In the genomic region with DNA sequence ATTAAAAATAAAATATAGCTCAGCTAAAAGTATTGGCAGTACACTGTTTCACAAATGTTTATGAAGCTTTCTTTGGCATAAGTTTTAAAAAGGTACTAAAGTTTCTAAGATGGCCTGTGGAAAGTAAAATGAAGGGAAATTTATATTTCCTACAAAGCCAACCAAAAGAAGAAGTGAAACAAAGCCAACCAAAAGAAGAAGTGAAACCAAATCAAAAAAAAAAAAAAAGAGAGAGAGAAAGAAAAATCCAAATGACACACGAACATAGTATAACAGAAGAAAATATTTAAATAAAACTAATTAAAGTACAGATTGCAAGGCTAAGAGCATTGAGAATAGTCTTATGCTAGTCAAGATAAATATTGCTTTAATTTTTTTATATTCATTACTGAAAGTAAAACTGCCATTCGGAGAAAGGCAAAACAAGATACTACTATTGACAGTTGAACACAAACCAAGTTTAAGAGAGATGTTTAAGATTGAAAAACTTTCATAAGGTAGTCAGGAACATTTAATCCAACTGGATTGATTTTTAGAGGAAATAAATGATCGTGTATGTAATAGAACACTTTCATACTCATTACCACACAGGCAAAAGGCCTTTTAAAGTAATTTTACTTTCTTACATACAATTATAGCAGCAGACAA, we compare ENCODE assay signal across 15 cellular contexts. TPM values are rescaled to one million over a fixed set of nuclear protein-coding genes. Genes with fewer than 3 reads are reported as not detected.
DNase-seq lines count a peak whose midpoint lies in the region; ATAC-seq and TF ChIP-seq lines count a peak whose summit lies in the region.
"Had no signal": no experiment of that assay in that cellular context is flagged by ENCODE, and none has a peak within 500 bp of the region (broad histone marks: within the 10 kb centered on the region; RNA-seq: fewer than 3 reads in every experiment).

No MANE protein-coding gene starts in this region.

- TF ChIP-seq CTCF in GM20000 (IDR thresholded peaks at IDR 0.05; ENCODE audit: extremely low read depth, missing control alignments): no peak
- TF ChIP-seq CTCF in neural progenitor cell (IDR thresholded peaks at IDR 0.05): no peak

- CTCF ChIA-PET in naive thymus-derived CD4-positive, alpha-beta T cell (lab: Charles Lee): no interaction called here

- H3K27me3 Mint-ChIP-seq in neural progenitor cell (ENCODE audit: insufficient read depth, low read depth): no peaks in the 10 kb centered on the region
- no peaks in the 10 kb centered on the region for H3K27me3 Mint-ChIP-seq in naive thymus-derived CD4-positive, alpha-beta T cell

- H4K20me1 ChIP-seq in neural progenitor cell (ENCODE audit: low read depth): no peaks in the 10 kb centered on the region

- no peak overlapping the region for H3K4me3 Mint-ChIP-seq in neural progenitor cell
- no peak overlapping the region for H3K4me3 Mint-ChIP-seq in naive thymus-derived CD4-positive, alpha-beta T cell
- H3K4me3 Mint-ChIP-seq: activated T-cell treated with anti-CD3 and anti-CD28 coated beads, Interleukin-2, amount 50 U/mL, for 4 hours; CD8-positive, alpha-beta T cell; neural crest cell had no signal

- no peak overlapping the region for H2AFZ ChIP-seq in neural progenitor cell (replicated peaks)

- no peaks in the 10 kb centered on the region for H3K36me3 ChIP-seq in neural progenitor cell
- no peaks in the 10 kb centered on the region for H3K36me3 ChIP-seq in naive thymus-derived CD4-positive, alpha-beta T cell (ENCODE audit: control insufficient read depth in 2 of 3, insufficient read depth in 3 of 3, low read length in 3 of 3)
- H3K36me3 ChIP-seq: colonic mucosa had no signal

- no peaks in the 10 kb centered on the region for H3K36me3 Mint-ChIP-seq in neural progenitor cell
- no peaks in the 10 kb centered on the region for H3K36me3 Mint-ChIP-seq in naive thymus-derived CD4-positive, alpha-beta T cell
- H3K36me3 Mint-ChIP-seq: CD8-positive, alpha-beta T cell had no signal

- H3K27ac ChIP-seq in neural progenitor cell: no peak overlapping the region
- H3K27ac ChIP-seq in naive thymus-derived CD4-positive, alpha-beta T cell (ENCODE audit: low read depth, low read length): no peak overlapping the region
- H3K27ac ChIP-seq: colonic mucosa had no signal

- H3K27me3 ChIP-seq in neural progenitor cell: no peaks in the 10 kb centered on the region
- no peaks in the 10 kb centered on the region for H3K27me3 ChIP-seq in naive thymus-derived CD4-positive, alpha-beta T cell (ENCODE audit: control insufficient read depth in 2 of 2, insufficient read depth in 2 of 2, low read length in 2 of 2)
- H3K27me3 ChIP-seq: colonic mucosa had no signal

- DNase-seq in GM20000 (ENCODE audit: low spot score) (peak; percentile 40), NOMO-1 treated with dmso at 0.1 percent for 144 hours (lab: John Stamatoyannopoulos, UW; ENCODE audit: unreplicated experiment) (peak; percentile 47), neural progenitor cell (ENCODE audit: low spot score) (no peak), NCI-H2227 treated with DMSO at 0.1 percent for 48 hours (lab: John Stamatoyannopoulos, UW) (no peak), NCI-H226 (no peak)
- no peak for DNase-seq in naive thymus-derived CD4-positive, alpha-beta T cell
- DNase-seq: activated T-cell treated with anti-CD3 and anti-CD28 coated beads, Interleukin-2, amount 50 U/mL, for 4 hours; CD8-positive, alpha-beta T cell; colonic mucosa; hypothalamus; NCI-H187; SK-N-SH had no signal

- H3K4me3 ChIP-seq in neural progenitor cell: no peak overlapping the region
- no peak overlapping the region for H3K4me3 ChIP-seq in naive thymus-derived CD4-positive, alpha-beta T cell (ENCODE audit: low read length)
- H3K4me3 ChIP-seq: colonic mucosa had no signal

- no peak overlapping the region for H3K9ac ChIP-seq in neural progenitor cell
- H3K9ac ChIP-seq: SK-N-SH had no signal

- intact Hi-C loops in naive thymus-derived CD4-positive, alpha-beta T cell (cut with micrococcal nuclease): no loop called here

- H3K79me2 ChIP-seq in neural progenitor cell (ENCODE audit: low read depth): no peaks in the 10 kb centered on the region

- H3K4me2 ChIP-seq in neural progenitor cell: no peak overlapping the region
- H3K4me2 ChIP-seq: SK-N-SH had no signal

- POLR2A ChIA-PET in naive thymus-derived CD4-positive, alpha-beta T cell (lab: Charles Lee): no interaction called here

- H3K27ac Mint-ChIP-seq in neural progenitor cell: no peak overlapping the region
- no peak overlapping the region for H3K27ac Mint-ChIP-seq in naive thymus-derived CD4-positive, alpha-beta T cell
- H3K27ac Mint-ChIP-seq: CD8-positive, alpha-beta T cell had no signal

- H3K9me3 Mint-ChIP-seq in neural progenitor cell: no peaks in the 10 kb centered on the region
- peaks cover 0 to 8% (median 3%) of the 10 kb centered on the region in 11 donors for H3K9me3 Mint-ChIP-seq in naive thymus-derived CD4-positive, alpha-beta T cell

- H3K4me1 ChIP-seq in neural progenitor cell: no peaks in the 10 kb centered on the region
- no peaks in the 10 kb centered on the region for H3K4me1 ChIP-seq in naive thymus-derived CD4-positive, alpha-beta T cell (ENCODE audit: control insufficient read depth in 2 of 2, insufficient read depth in 2 of 2, low read length in 2 of 2)
- H3K4me1 ChIP-seq: colonic mucosa had no signal

- no peaks in the 10 kb centered on the region for H3K9me3 ChIP-seq in neural progenitor cell (ENCODE audit: low read depth)
- H3K9me3 ChIP-seq in naive thymus-derived CD4-positive, alpha-beta T cell (ENCODE audit: control insufficient read depth in 2 of 3, low read length in 3 of 3): no peaks in the 10 kb centered on the region
- H3K9me3 ChIP-seq: colonic mucosa, SK-N-SH had no signal

- H3K4me1 Mint-ChIP-seq in neural progenitor cell: no peaks in the 10 kb centered on the region
- no peaks in the 10 kb centered on the region for H3K4me1 Mint-ChIP-seq in naive thymus-derived CD4-positive, alpha-beta T cell
- H3K4me1 Mint-ChIP-seq: neural crest cell had no signal

- no peaks in the 10 kb centered on the region for H3F3A ChIP-seq in neural progenitor cell (ENCODE audit: low read depth)

- ATAC-seq in GM18498 (IDR thresholded peaks at IDR 0.05; ENCODE audit: unreplicated experiment): peak; percentile 89
- peak; percentile 88 for ATAC-seq in HG03064 (IDR thresholded peaks at IDR 0.05; ENCODE audit: low read depth, unreplicated experiment)
- no peak for ATAC-seq in naive thymus-derived CD4-positive, alpha-beta T cell
- ATAC-seq: activated T-cell treated with anti-CD3 and anti-CD28 coated beads, Interleukin-2, amount 50 U/mL, for 4 hours; CD8-positive, alpha-beta T cell had no signal

RNA-seq across cellular contexts. Expression of a gene that starts 12.8 kb away (rescaled TPM):
- 14.0 and 17.7 TPM in 2 replicates for total RNA-seq in neural progenitor cell (ENCODE audit: low replicate concordance)
- total RNA-seq in naive thymus-derived CD4-positive, alpha-beta T cell: under 1 TPM in 1 of 5 experiments, not detected in 4; 0.37 TPM
- polyA plus RNA-seq in naive thymus-derived CD4-positive, alpha-beta T cell: not detected
- total RNA-seq: CD8-positive, alpha-beta T cell had no signal
- polyA plus RNA-seq: SK-N-SH had no signal

Comparison
In these comparisons a context has a peak if more than half of its experiments do, and no peak if none do; other contexts are left out.
1. DNase-seq: peak in GM20000 (single experiment) and NOMO-1 treated with dmso at 0.1 percent for 144 hours (single experiment); none in neural progenitor cell (single experiment), NCI-H2227 treated with DMSO at 0.1 percent for 48 hours (single experiment), NCI-H226 (single experiment) and naive thymus-derived CD4-positive, alpha-beta T cell (0 of 9).
2. RNA of a gene that starts 12.8 kb away (total RNA-seq): 14.0 to 17.7 TPM in neural progenitor cell; 0.37 TPM in naive thymus-derived CD4-positive, alpha-beta T cell; every median in the first group is over 10 times any median in the second.